Comparison of ENCODE assay signal across 17 cellular contexts in the genomic region with DNA sequence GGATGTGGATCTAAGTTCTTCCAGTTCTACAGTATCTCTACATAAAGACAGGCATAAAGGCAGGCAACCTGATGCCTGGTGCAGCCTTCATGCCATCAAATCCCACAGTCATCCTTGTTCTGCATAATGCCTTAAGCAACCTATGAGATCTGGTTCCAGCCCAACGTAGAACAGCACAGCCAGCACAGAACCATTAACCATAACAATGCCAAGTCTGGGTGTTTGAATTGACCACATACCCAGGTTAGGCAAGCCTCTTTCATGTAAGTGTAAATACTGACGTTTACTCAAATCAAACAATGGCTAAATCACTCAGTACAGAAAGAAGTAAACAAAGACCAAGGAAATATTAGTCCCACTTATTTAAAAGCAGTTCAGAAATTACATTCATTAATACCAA.
DNase-seq lines count a peak whose midpoint lies in the region; ATAC-seq and TF ChIP-seq lines count a peak whose summit lies in the region.
"Had no signal": no experiment of that assay in that cellular context is flagged by ENCODE, and none has a peak within 500 bp of the region (broad histone marks: within the 10 kb centered on the region; RNA-seq: fewer than 3 reads in every experiment).

No MANE protein-coding gene starts in this region.

- H3K79me2 ChIP-seq in GM23338 (replicated peaks; ENCODE audit: insufficient read depth) (no peaks in the 10 kb centered on the region), mesendoderm (ENCODE audit: control insufficient read depth, insufficient read depth, low read length) (no peaks in the 10 kb centered on the region)

- no peaks in the 10 kb centered on the region for H3F3A ChIP-seq in GM23338 (replicated peaks; ENCODE audit: low read depth)

- H3K56ac ChIP-seq in mesendoderm (ENCODE audit: low read length): no peak overlapping the region

- H3K79me1 ChIP-seq in mesendoderm (ENCODE audit: low read length): no peaks in the 10 kb centered on the region

- H3K27me3 Mint-ChIP-seq in GM23338 (ENCODE audit: insufficient read depth, low read depth, poor library complexity) (no peaks in the 10 kb centered on the region), T-cell (peaks cover 5 to 7% of the 10 kb centered on the region in 2 donors)
- no peaks in the 10 kb centered on the region for H3K27me3 Mint-ChIP-seq in activated T-helper 2 cell treated with anti-CD3 and anti-CD28 coated beads, Interferon-gamma antibody, Interleukin-2, Interleukin-4, amounts not matched to agents 10 μg/mL and 5 μg/mL and 100 μg/mL, durations not matched to agents 14 hours and 24 hours and 36 hours (ENCODE audit: low read depth)
- H3K27me3 Mint-ChIP-seq: activated CD4-positive, alpha-beta memory T cell treated with anti-CD3 and anti-CD28 coated beads, Interleukin-2, amount 10 ng/mL, durations not matched to agents 7 days and 5 days; activated naive CD8-positive, alpha-beta T cell treated with anti-CD3 and anti-CD28 coated beads, Interleukin-2, amount 50 U/mL, for 24 hours had no signal

- H3K27ac Mint-ChIP-seq in GM23338: no peak overlapping the region; the same call in 1 of the 2 replicates
- H3K27ac Mint-ChIP-seq in T-cell: no peak overlapping the region
- no peak overlapping the region for H3K27ac Mint-ChIP-seq in activated T-helper 2 cell treated with anti-CD3 and anti-CD28 coated beads, Interferon-gamma antibody, Interleukin-2, Interleukin-4, amounts not matched to agents 10 μg/mL and 5 μg/mL and 100 μg/mL, durations not matched to agents 14 hours and 24 hours and 36 hours
- H3K27ac Mint-ChIP-seq: activated CD4-positive, alpha-beta memory T cell treated with anti-CD3 and anti-CD28 coated beads, Interleukin-2, amount 10 ng/mL, durations not matched to agents 7 days and 5 days; activated naive CD8-positive, alpha-beta T cell treated with anti-CD3 and anti-CD28 coated beads, Interleukin-2, amount 50 U/mL, for 24 hours; activated T-cell treated with anti-CD3 and anti-CD28 coated beads, Interleukin-2, amount 50 U/mL, for 72 hours had no signal

- ATAC-seq in GM23338: peak; percentile 98
- ATAC-seq in T-cell (replicated peaks in 1 of 4): no peak
- ATAC-seq: activated naive CD8-positive, alpha-beta T cell treated with anti-CD3 and anti-CD28 coated beads, Interleukin-2, amount 50 U/mL, for 24 hours; activated T-cell treated with anti-CD3 and anti-CD28 coated beads, Interleukin-2, amount 50 U/mL, for 72 hours; heart right ventricle had no signal

- H4K8ac ChIP-seq in mesendoderm (ENCODE audit: low read depth, low read length): no peak overlapping the region

- no peaks in the 10 kb centered on the region for H4K20me1 ChIP-seq in GM23338 (replicated peaks; ENCODE audit: insufficient read depth)

- no peak overlapping the region for H3K4me3 Mint-ChIP-seq in GM23338
- no peak overlapping the region for H3K4me3 Mint-ChIP-seq in T-cell
- H3K4me3 Mint-ChIP-seq in activated T-helper 2 cell treated with anti-CD3 and anti-CD28 coated beads, Interferon-gamma antibody, Interleukin-2, Interleukin-4, amounts not matched to agents 10 μg/mL and 5 μg/mL and 100 μg/mL, durations not matched to agents 14 hours and 24 hours and 36 hours (ENCODE audit: low read depth): no peak overlapping the region
- H3K4me3 Mint-ChIP-seq: activated CD4-positive, alpha-beta memory T cell treated with anti-CD3 and anti-CD28 coated beads, Interleukin-2, amount 10 ng/mL, durations not matched to agents 7 days and 5 days; activated naive CD8-positive, alpha-beta T cell treated with anti-CD3 and anti-CD28 coated beads, Interleukin-2, amount 50 U/mL, for 24 hours; activated T-cell treated with anti-CD3 and anti-CD28 coated beads, Interleukin-2, amount 50 U/mL, for 72 hours had no signal

- H3K9me3 Mint-ChIP-seq in GM23338 (no peaks in the 10 kb centered on the region), T-cell (peaks cover 0 to 4% (median 0%) of the 10 kb centered on the region in 3 donors)
- no peaks in the 10 kb centered on the region for H3K9me3 Mint-ChIP-seq in activated T-helper 2 cell treated with anti-CD3 and anti-CD28 coated beads, Interferon-gamma antibody, Interleukin-2, Interleukin-4, amounts not matched to agents 10 μg/mL and 5 μg/mL and 100 μg/mL, durations not matched to agents 14 hours and 24 hours and 36 hours
- H3K9me3 Mint-ChIP-seq: activated CD4-positive, alpha-beta memory T cell treated with anti-CD3 and anti-CD28 coated beads, Interleukin-2, amount 10 ng/mL, durations not matched to agents 7 days and 5 days; activated naive CD8-positive, alpha-beta T cell treated with anti-CD3 and anti-CD28 coated beads, Interleukin-2, amount 50 U/mL, for 24 hours; activated T-cell treated with anti-CD3 and anti-CD28 coated beads, Interleukin-2, amount 50 U/mL, for 72 hours had no signal

- H3K4ac ChIP-seq in mesendoderm (ENCODE audit: low read depth, low read length): no peak overlapping the region

- H3K9me2 ChIP-seq in GM23338 (ENCODE audit: insufficient read depth): no peaks in the 10 kb centered on the region

- H2BK120ac ChIP-seq in mesendoderm (ENCODE audit: low read depth, low read length): no peak overlapping the region

- no peak overlapping the region for H3K23ac ChIP-seq in mesendoderm (ENCODE audit: low read length)

- DNase-seq in GM23338 (ENCODE audit: low spot score): peak; percentile 49
- peak; percentile 49 for DNase-seq in NCI-H2196 treated with DMSO at 0.1 percent for 48 hours (lab: John Stamatoyannopoulos, UW; ENCODE audit: unreplicated experiment)
- DNase-seq in fibroblast of gingiva (ENCODE audit: low read depth): peak; percentile 51
- DNase-seq in mesendoderm: peak; percentile 34
- no peak for DNase-seq in T-cell
- DNase-seq in activated CD8-positive, alpha-beta memory T cell treated with anti-CD3 and anti-CD28 coated beads, Interleukin-2, amount 50 U/mL, for 48 hours: no peak
- DNase-seq in CD1c-positive myeloid dendritic cell (ENCODE audit: extremely low spot score): no peak
- no peak for DNase-seq in activated T-helper 2 cell treated with anti-CD3 and anti-CD28 coated beads, Interferon-gamma antibody, Interleukin-2, Interleukin-4, amounts not matched to agents 10 μg/mL and 5 μg/mL and 100 μg/mL, durations not matched to agents 14 hours and 24 hours and 36 hours (ENCODE audit: low spot score)
- DNase-seq: activated CD4-positive, alpha-beta memory T cell treated with anti-CD3 and anti-CD28 coated beads, Interleukin-2, amount 10 ng/mL, durations not matched to agents 7 days and 5 days; activated naive CD8-positive, alpha-beta T cell treated with anti-CD3 and anti-CD28 coated beads, Interleukin-2, amount 50 U/mL, for 24 hours; activated T-cell treated with anti-CD3 and anti-CD28 coated beads, Interleukin-2, amount 50 U/mL, for 72 hours; heart right ventricle; left ventricle myocardium inferior; NCI-H524; RPMI8226 had no signal

- POLR2A ChIA-PET in T-cell (lab: Charles Lee): no interaction called here

- H3K4me1 ChIP-seq in GM23338 (ENCODE audit: insufficient read depth): no peaks in the 10 kb centered on the region
- no peaks in the 10 kb centered on the region for H3K4me1 ChIP-seq in mesendoderm (ENCODE audit: control insufficient read depth, low read depth, low read length)
- H3K4me1 ChIP-seq: heart right ventricle, left ventricle myocardium inferior had no signal

- intact Hi-C loops in activated T-helper 2 cell treated with anti-CD3 and anti-CD28 coated beads, Interferon-gamma antibody, Interleukin-2, Interleukin-4, amounts not matched to agents 10 μg/mL and 5 μg/mL and 100 μg/mL, durations not matched to agents 14 hours and 24 hours and 36 hours (cut with micrococcal nuclease): no loop called here

- no peak overlapping the region for H2BK5ac ChIP-seq in mesendoderm (ENCODE audit: low read length)

- H2AFZ ChIP-seq in GM23338: no peak overlapping the region

- no peak overlapping the region for H2BK15ac ChIP-seq in mesendoderm (replicated peaks; ENCODE audit: low read depth)

- H3K4me3 ChIP-seq in GM23338 (no peak overlapping the region), mesendoderm (ENCODE audit: low read length) (no peak overlapping the region)
- H3K4me3 ChIP-seq: cardiac muscle cell, heart right ventricle, left ventricle myocardium inferior, smooth muscle cell had no signal

- no peak overlapping the region for H2AK5ac ChIP-seq in mesendoderm (ENCODE audit: low read length)

- H3K9ac ChIP-seq in mesendoderm (ENCODE audit: low read length): no peak overlapping the region

- H3K18ac ChIP-seq in mesendoderm (ENCODE audit: low read length): no peak overlapping the region

- peaks cover 14% of the 10 kb centered on the region for H3K4me1 Mint-ChIP-seq in GM23338
- H3K4me1 Mint-ChIP-seq in T-cell: no peaks in the 10 kb centered on the region
- H3K4me1 Mint-ChIP-seq in activated T-helper 2 cell treated with anti-CD3 and anti-CD28 coated beads, Interferon-gamma antibody, Interleukin-2, Interleukin-4, amounts not matched to agents 10 μg/mL and 5 μg/mL and 100 μg/mL, durations not matched to agents 14 hours and 24 hours and 36 hours (ENCODE audit: low read depth): no peaks in the 10 kb centered on the region
- H3K4me1 Mint-ChIP-seq: activated CD4-positive, alpha-beta memory T cell treated with anti-CD3 and anti-CD28 coated beads, Interleukin-2, amount 10 ng/mL, durations not matched to agents 7 days and 5 days; activated naive CD8-positive, alpha-beta T cell treated with anti-CD3 and anti-CD28 coated beads, Interleukin-2, amount 50 U/mL, for 24 hours had no signal

- CTCF ChIA-PET in T-cell (lab: Charles Lee): no interaction called here

- TF ChIP-seq CTCF in GM23338 (conservative IDR thresholded peaks at IDR 0.05; ENCODE audit: low read depth in 2 of 2): no peak

- H3K4me2 ChIP-seq in GM23338 (no peak overlapping the region), mesendoderm (ENCODE audit: low read length) (no peak overlapping the region)
- H3K4me2 ChIP-seq: smooth muscle cell had no signal

- H3K36me3 Mint-ChIP-seq in GM23338 (ENCODE audit: low read depth): no peaks in the 10 kb centered on the region
- H3K36me3 Mint-ChIP-seq in T-cell: no peaks in the 10 kb centered on the region
- no peaks in the 10 kb centered on the region for H3K36me3 Mint-ChIP-seq in activated T-helper 2 cell treated with anti-CD3 and anti-CD28 coated beads, Interferon-gamma antibody, Interleukin-2, Interleukin-4, amounts not matched to agents 10 μg/mL and 5 μg/mL and 100 μg/mL, durations not matched to agents 14 hours and 24 hours and 36 hours (ENCODE audit: low read depth)

- WGBS in mesendoderm (ENCODE audit: extremely low coverage, insufficient coverage, low lambda C conversion rate): no CpG with 5 or more reads among the region's 2 CpGs

- H3K27ac ChIP-seq in GM23338 (ENCODE audit: low read depth) (no peak overlapping the region), mesendoderm (ENCODE audit: low read depth, low read length) (no peak overlapping the region)
- H3K27ac ChIP-seq: cardiac muscle cell, heart right ventricle, left ventricle myocardium inferior had no signal

- H3K27me3 ChIP-seq in GM23338 (ENCODE audit: insufficient read depth) (no peaks in the 10 kb centered on the region), mesendoderm (ENCODE audit: insufficient read depth, low read length, poor library complexity) (no peaks in the 10 kb centered on the region)
- H3K27me3 ChIP-seq: cardiac muscle cell, heart right ventricle had no signal

- H3K36me3 ChIP-seq in GM23338 (ENCODE audit: insufficient read depth): no peaks in the 10 kb centered on the region
- no peaks in the 10 kb centered on the region for H3K36me3 ChIP-seq in mesendoderm (ENCODE audit: control insufficient read depth, insufficient read depth, low read length)
- H3K36me3 ChIP-seq: cardiac muscle cell, heart right ventricle, left ventricle myocardium inferior had no signal

- no peak overlapping the region for H4K5ac ChIP-seq in mesendoderm (ENCODE audit: low read length)

Comparison
In these comparisons a context has a peak if more than half of its experiments do, and no peak if none do; other contexts are left out.
1. DNase-seq: peak in GM23338 (single experiment), NCI-H2196 treated with DMSO at 0.1 percent for 48 hours (single experiment), fibroblast of gingiva (single experiment) and mesendoderm (single experiment); none in T-cell (0 of 34), activated CD8-positive, alpha-beta memory T cell treated with anti-CD3 and anti-CD28 coated beads, Interleukin-2, amount 50 U/mL, for 48 hours (single experiment), CD1c-positive myeloid dendritic cell (single experiment) and activated T-helper 2 cell treated with anti-CD3 and anti-CD28 coated beads, Interferon-gamma antibody, Interleukin-2, Interleukin-4, amounts not matched to agents 10 μg/mL and 5 μg/mL and 100 μg/mL, durations not matched to agents 14 hours and 24 hours and 36 hours (single experiment).